In genomic region chr3:135757421-135757820, GRCh38 we compare ENCODE assay signal across 29 cellular contexts.
"Had no signal": no experiment of that assay in that cellular context is flagged by ENCODE, and none has a peak within 500 bp of the region (broad histone marks: within the 10 kb centered on the region; RNA-seq: fewer than 3 reads in every experiment).

No MANE protein-coding gene starts in this region.

- H3K27me3 ChIP-seq: esophagus squamous epithelium, neural progenitor cell, ovary, sigmoid colon, stomach, testis, tibial artery, upper lobe of left lung, uterus had no signal

- H3K27ac ChIP-seq: dorsolateral prefrontal cortex, esophagus squamous epithelium, neural progenitor cell, ovary, psoas muscle, sigmoid colon, stomach, testis, tibial artery, upper lobe of left lung, uterus had no signal

- H3K4me2 ChIP-seq: neural progenitor cell had no signal

- H3K9me3 ChIP-seq: esophagus squamous epithelium, ovary, psoas muscle, sigmoid colon, stomach, testis, tibial artery, upper lobe of left lung, uterus had no signal

- DNase-seq: cerebellar nuclear complex; dorsolateral prefrontal cortex; effector CD8-positive, alpha-beta T cell; endodermal cell; esophagus squamous epithelium; foreskin melanocyte; hypothalamus; kidney; mesenchymal stem cell; midbrain; naive thymus-derived CD4-positive, alpha-beta T cell; nucleus accumbens; ovary; posterior cingulate gyrus; psoas muscle; right cardiac atrium; sigmoid colon; stimulated activated CD4-positive, alpha-beta T cell treated with anti-CD3 and anti-CD28 coated beads, Interleukin-2, amount 100 ng/mL, for 24 hours; stimulated activated CD4-positive, alpha-beta T cell treated with anti-CD3 and anti-CD28 coated beads, Interleukin-4, amount 100 ng/mL, for 24 hours; stimulated activated naive CD4-positive, alpha-beta T cell treated with Interleukin-2 at 50 U/mL for 16 hours; stomach; testis; tibial artery; upper lobe of left lung; uterus had no signal

- H3K36me3 ChIP-seq: esophagus squamous epithelium, neural progenitor cell, ovary, sigmoid colon, stomach, tibial artery, upper lobe of left lung, uterus had no signal

- ATAC-seq: left lobe of liver; naive thymus-derived CD4-positive, alpha-beta T cell; psoas muscle; right cardiac atrium; stimulated activated effector memory CD8-positive, alpha-beta T cell treated with anti-CD3 and anti-CD28 coated beads, Interleukin-12 subunit alpha, Interleukin-12 subunit beta, amount 100 ng/mL, for 72 hours had no signal

- H2AFZ ChIP-seq: neural progenitor cell had no signal

- H3K4me3 ChIP-seq: dorsolateral prefrontal cortex, esophagus squamous epithelium, lung, neural progenitor cell, ovary, psoas muscle, sigmoid colon, stomach, testis, tibial artery, upper lobe of left lung, uterus had no signal

- H3K9ac ChIP-seq: neural progenitor cell had no signal

- H3K4me1 ChIP-seq: esophagus squamous epithelium, neural progenitor cell, psoas muscle, sigmoid colon, stomach, testis, tibial artery, upper lobe of left lung, uterus had no signal
